11 cellular contexts compared by ENCODE assay signal in genomic region chr1:145214275-145214860, GRCh38. TPM values are rescaled to one million over a fixed set of nuclear protein-coding genes. Genes with fewer than 3 reads are reported as not detected.
DNase-seq lines count a peak whose midpoint lies in the region; ATAC-seq, FAIRE-seq and TF ChIP-seq lines count a peak whose summit lies in the region.
"Not testable (repeated sequence)": the region's sequence is repeated elsewhere in the genome, so short reads cannot be mapped to it uniquely, and the experiment has no call there.
"Had no signal": no experiment of that assay in that cellular context is flagged by ENCODE, and none has a peak within 500 bp of the region (broad histone marks: within the 10 kb centered on the region; RNA-seq: fewer than 3 reads in every experiment).

No MANE protein-coding gene starts in this region.

- H3K27me3 Mint-ChIP-seq in astrocyte (ENCODE audit: low read depth, unreplicated experiment); type B pancreatic cell: not testable (repeated sequence)

- peak overlapping the region; percentile 75 for H3K4me3 Mint-ChIP-seq in astrocyte (ENCODE audit: unreplicated experiment)
- H3K4me3 Mint-ChIP-seq in type B pancreatic cell: peak overlapping the region; percentile 77

- TF ChIP-seq POLR2A in right lobe of liver (IDR thresholded peaks at IDR 0.05): not testable (repeated sequence)

- not testable (repeated sequence) for H3K4me1 ChIP-seq in PC-3 (ENCODE audit: insufficient read depth, low read length); astrocyte (ENCODE audit: insufficient read depth, low read length); right lobe of liver; trophoblast cell (ENCODE audit: control insufficient read depth in 1 of 2, insufficient read depth in 2 of 2, low read length in 2 of 2)

- not testable (repeated sequence) for H2BK12ac ChIP-seq in trophoblast cell (ENCODE audit: low read length)

- H4K20me1 ChIP-seq in PC-3 (ENCODE audit: low read length); astrocyte (ENCODE audit: insufficient read depth, low read length): not testable (repeated sequence)

- not testable (repeated sequence) for H3K4ac ChIP-seq in trophoblast cell (ENCODE audit: low read depth, low read length)

- H3K27me3 ChIP-seq in PC-3 (ENCODE audit: low read length); astrocyte (ENCODE audit: insufficient read depth, low read length); right lobe of liver; trophoblast cell (ENCODE audit: insufficient read depth, low read length): not testable (repeated sequence)

- intact Hi-C loops in PC-3 (cut with micrococcal nuclease); right lobe of liver (cut with DNase I): not testable (repeated sequence)

- H3K79me2 ChIP-seq in PC-3 (ENCODE audit: low read length); astrocyte (ENCODE audit: insufficient read depth, low read length); trophoblast cell (ENCODE audit: control insufficient read depth, insufficient read depth, low read length, poor library complexity): not testable (repeated sequence)

- not testable (repeated sequence) for H3K9ac ChIP-seq in PC-3 (ENCODE audit: low read length); trophoblast cell (ENCODE audit: low read length)
- H3K9ac ChIP-seq in astrocyte (ENCODE audit: low read length): peak overlapping the region; percentile 65

- not testable (repeated sequence) for H3F3A ChIP-seq in PC-3 (ENCODE audit: low read length, unreplicated experiment)

- FAIRE-seq in astrocyte (lab: Jason Lieb, UNC): not testable (repeated sequence)

- H3K23ac ChIP-seq in trophoblast cell (ENCODE audit: low read length): not testable (repeated sequence)

- not testable (repeated sequence) for H3K18ac ChIP-seq in trophoblast cell (ENCODE audit: low read length)

- not testable (repeated sequence) for H3K14ac ChIP-seq in trophoblast cell (ENCODE audit: low read length)

- H2BK120ac ChIP-seq in trophoblast cell (ENCODE audit: insufficient read depth, low read length, poor library complexity): not testable (repeated sequence)

- not testable (repeated sequence) for H3K9me2 ChIP-seq in PC-3 (replicated peaks; ENCODE audit: low read length)

- CTCF ChIA-PET in PC-3 (lab: Charles Lee): not testable (repeated sequence)

- not testable (repeated sequence) for H4K12ac ChIP-seq in trophoblast cell (ENCODE audit: low read depth, low read length)

- H3K27ac Mint-ChIP-seq in astrocyte (ENCODE audit: unreplicated experiment); type B pancreatic cell: not testable (repeated sequence)

- TF ChIP-seq CTCF in GM12875 (IDR thresholded peaks at IDR 0.05; ENCODE audit: borderline replicate concordance, insufficient read depth, low read depth, low read length); PC-3 (conservative IDR thresholded peaks at IDR 0.05; ENCODE audit: low read depth, low read length); astrocyte (IDR thresholded peaks at IDR 0.05; ENCODE audit: insufficient read depth, low read depth, low read length); right lobe of liver (IDR thresholded peaks at IDR 0.05); type B pancreatic cell (conservative IDR thresholded peaks at IDR 0.05): not testable (repeated sequence)

- H2AK5ac ChIP-seq in trophoblast cell (ENCODE audit: low read length): not testable (repeated sequence)

- not testable (repeated sequence) for H4K8ac ChIP-seq in trophoblast cell (ENCODE audit: low read depth, low read length)

- peak overlapping the region; percentile 32 for H3K4me3 ChIP-seq in GM12875 (ENCODE audit: low read depth, low read length)
- H3K4me3 ChIP-seq in PC-3 (ENCODE audit: low read length); trophoblast cell (ENCODE audit: low read depth, low read length): not testable (repeated sequence)
- peak overlapping the region; percentile 57 for H3K4me3 ChIP-seq in astrocyte (ENCODE audit: insufficient read depth, low read depth, low read length)
- peak overlapping the region; percentile 18 to 44 (median 39) for H3K4me3 ChIP-seq in right lobe of liver

- POLR2A ChIA-PET in PC-3 (lab: Charles Lee; ENCODE audit: unreplicated experiment): not testable (repeated sequence)

- H2BK5ac ChIP-seq in trophoblast cell (ENCODE audit: low read depth, low read length, poor library complexity): not testable (repeated sequence)

- H3K9me3 ChIP-seq in PC-3 (ENCODE audit: low read length); astrocyte (ENCODE audit: insufficient read depth, low read depth, low read length); right lobe of liver; trophoblast cell (ENCODE audit: insufficient read depth, low read depth, low read length): not testable (repeated sequence)

- H3K36me3 ChIP-seq in PC-3 (ENCODE audit: low read depth, low read length); astrocyte (ENCODE audit: insufficient read depth, low read length); right lobe of liver; trophoblast cell (ENCODE audit: control insufficient read depth in 1 of 2, insufficient read depth in 2 of 2, low read length in 2 of 2): not testable (repeated sequence)

- no CpG with 5 or more reads among the region's 16 CpGs for WGBS in right lobe of liver (ENCODE audit: insufficient coverage, low coverage, low lambda C conversion rate, missing lambda C conversion rate)
- WGBS in trophoblast cell (ENCODE audit: extremely low coverage, insufficient coverage, insufficient read length): no CpG with 5 or more reads among the region's 16 CpGs

- not testable (repeated sequence) for H3K4me2 ChIP-seq in PC-3 (ENCODE audit: low read length)
- peak overlapping the region; percentile 75 for H3K4me2 ChIP-seq in astrocyte (ENCODE audit: low read length)
- H3K4me2 ChIP-seq in trophoblast cell (ENCODE audit: low read length): peak overlapping the region; percentile 50

- H3K36me3 Mint-ChIP-seq in astrocyte (ENCODE audit: low read depth, unreplicated experiment); type B pancreatic cell: not testable (repeated sequence)

- BruUV-seq in PC-3 (replicated peaks; lab: Mats Ljungman, UMichigan): TSS peak; percentile 51

- not testable (repeated sequence) for ATAC-seq in PC-3, right lobe of liver

- H3K4me1 Mint-ChIP-seq in astrocyte (ENCODE audit: low read depth, unreplicated experiment); type B pancreatic cell (ENCODE audit: unreplicated experiment): not testable (repeated sequence)

- not testable (repeated sequence) for H3K9me3 Mint-ChIP-seq in astrocyte (ENCODE audit: unreplicated experiment); type B pancreatic cell

- H2AFZ ChIP-seq in PC-3 (ENCODE audit: low read length); astrocyte (ENCODE audit: low read depth, low read length); trophoblast cell (ENCODE audit: insufficient read depth, low read length, poor library complexity): not testable (repeated sequence)

- H3K79me1 ChIP-seq in trophoblast cell (ENCODE audit: low read length): not testable (repeated sequence)

- not testable (repeated sequence) for H4K91ac ChIP-seq in trophoblast cell (ENCODE audit: low read depth, low read length)

- not testable (repeated sequence) for H3K27ac ChIP-seq in PC-3 (ENCODE audit: low read length); astrocyte (ENCODE audit: low read depth, low read length); right lobe of liver; trophoblast cell (ENCODE audit: low read depth, low read length)
- H3K27ac ChIP-seq in epithelial cell of prostate: peak overlapping the region; percentile 55

- DNase-seq in PC-3; astrocyte (ENCODE audit: low read depth); epithelial cell of prostate (ENCODE audit: low read depth, low spot score); right lobe of liver; trophoblast cell; type B pancreatic cell (ENCODE audit: extremely low spot score, unreplicated experiment): not testable (repeated sequence)
- DNase-seq in activated CD4-positive, alpha-beta T cell treated with anti-CD3 and anti-CD28 coated beads, Interleukin-2, amount 50 U/mL, for 1 hour: peak; percentile 16

RNA-seq across cellular contexts. Expression of gene PPIAL4D, which starts 27.6 kb away (rescaled TPM):
- total RNA-seq in PC-3 (2014; rRNA removed): not detected in 2 replicates
- not detected in 2 replicates for total RNA-seq in astrocyte
- not detected for total RNA-seq in right lobe of liver
- not detected in 2 replicates for polyA plus RNA-seq in trophoblast cell (2013)
- total RNA-seq in type B pancreatic cell (ENCODE audit: low replicate concordance): not detected in 2 replicates
- total RNA-seq: frontal cortex, left colon, posterior vena cava had no signal
